ENCODE assay signal across 1 cellular context in genomic region chr5:77993799-77994318, GRCh38.
TF ChIP-seq lines count a peak whose summit lies in the region.

No MANE protein-coding gene starts in this region.

TF ChIP-seq in HEK293, 187 proteins besides CTCF, POLR2A, EP300 and RAD21 (continued from another document):
- TF ChIP-seq KLF17 (tag by site-specific recombination; IDR thresholded peaks at IDR 0.05): no peak
- no peak for TF ChIP-seq ZNF513 (tag by site-specific recombination; IDR thresholded peaks at IDR 0.05)
- TF ChIP-seq ZNF423 (tag by site-specific recombination; IDR thresholded peaks at IDR 0.05): 0 out of 2 replicates have a peak, but pooled peaks have one; percentile 11
- no peak for TF ChIP-seq ZNF335 (tag by site-specific recombination; conservative IDR thresholded peaks at IDR 0.05)
- no peak for TF ChIP-seq ZNF776 (tag by site-specific recombination; IDR thresholded peaks at IDR 0.05; ENCODE audit: borderline replicate concordance)
- TF ChIP-seq ZNF223 (tag by site-specific recombination; IDR thresholded peaks at IDR 0.05): no peak
- no peak for TF ChIP-seq ZNF112 (tag by site-specific recombination; IDR thresholded peaks at IDR 0.05)
- no peak for TF ChIP-seq BCL6B (tag by site-specific recombination; IDR thresholded peaks at IDR 0.05)
